ENCODE assay signal across 8 cellular contexts in the genomic region with DNA sequence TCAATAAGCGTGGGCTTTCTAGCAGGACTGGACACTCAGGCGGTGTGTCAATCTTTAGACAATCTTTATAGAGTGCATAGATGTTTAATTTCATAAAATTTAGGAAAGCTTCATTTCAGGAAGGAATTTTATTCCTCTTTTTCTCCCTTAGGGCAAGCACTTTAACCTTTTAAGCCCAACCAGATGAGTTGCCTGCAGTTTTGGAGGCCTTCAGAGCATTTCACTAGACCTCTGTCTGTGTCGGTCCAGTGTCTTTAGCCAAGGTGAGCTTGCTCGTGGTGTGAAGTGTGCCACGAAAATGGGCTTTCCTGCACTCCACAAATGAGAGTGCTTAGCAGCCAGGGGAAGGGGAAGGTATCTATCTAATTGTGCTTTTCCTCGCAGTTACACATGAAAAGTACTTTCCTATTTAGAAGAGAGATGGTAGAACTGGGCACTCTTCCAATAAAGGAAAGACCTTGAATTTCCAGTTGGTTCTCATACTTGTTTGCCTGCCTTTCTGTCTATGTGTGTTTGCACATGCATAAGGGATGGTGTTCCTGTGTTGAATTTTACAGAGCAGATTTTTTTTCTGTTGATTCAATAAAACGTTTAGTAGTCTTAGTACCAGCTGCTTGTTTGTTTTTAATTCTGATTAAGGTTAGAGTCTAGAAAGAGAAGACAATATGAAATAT. TPM values are rescaled to one million over a fixed set of nuclear protein-coding genes. Genes with fewer than 3 reads are reported as not detected.
A peak's percentile ranks its signal among the peaks of the same experiment; 100 is the strongest.
DNase-seq lines count a peak whose midpoint lies in the region; ATAC-seq and TF ChIP-seq lines count a peak whose summit lies in the region.

No MANE protein-coding gene starts in this region.

- no peaks in the 10 kb centered on the region for H3F3A ChIP-seq in GM23248 (ENCODE audit: insufficient read depth)

- no peak for ATAC-seq in left colon

- H3K9me3 ChIP-seq in GM23248 (ENCODE audit: low read depth) = no peaks in the 10 kb centered on the region

- no peaks in the 10 kb centered on the region for H4K20me1 ChIP-seq in GM23248 (ENCODE audit: insufficient read depth)

- H3K27me3 ChIP-seq in GM23248 (replicated peaks; ENCODE audit: insufficient read depth) = no peaks in the 10 kb centered on the region

- DNase-seq in GM23248 = no peak
- DNase-seq in NCI-H748 treated with DMSO at 0.1 percent for 48 hours (lab: John Stamatoyannopoulos, UW) = peak; percentile 76
- peak; percentile 29 for DNase-seq in epithelial cell of prostate (ENCODE audit: low read depth, low spot score)
- DNase-seq in retinal pigment epithelial cell (ENCODE audit: low read depth) = no peak
- DNase-seq in effector CD8-positive, alpha-beta T cell (lab: John Stamatoyannopoulos, UW) = no peak
- no peak for DNase-seq in 8988T
- no peak for DNase-seq in left colon
- DNase-seq in SK-N-DZ (ENCODE audit: low spot score) = no peak

- TF ChIP-seq CTCF in retinal pigment epithelial cell (conservative IDR thresholded peaks at IDR 0.05; ENCODE audit: low read depth, low read length) = no peak

- peaks cover 6% of the 10 kb centered on the region; the same call in 1 of the 2 replicates for H3K9me2 ChIP-seq in GM23248 (ENCODE audit: insufficient read depth)

- intact Hi-C loops in left colon (cut with DNase I, micrococcal nuclease) = no loop called here

- no peaks in the 10 kb centered on the region for H3K36me3 ChIP-seq in GM23248 (ENCODE audit: low read depth)

- no peak overlapping the region for H3K27ac ChIP-seq in GM23248
- H3K27ac ChIP-seq in epithelial cell of prostate = no peak overlapping the region

- H3K79me2 ChIP-seq in GM23248 (ENCODE audit: insufficient read depth) = no peaks in the 10 kb centered on the region

- H2AFZ ChIP-seq in GM23248 = peak overlapping the region; percentile 96; the same call in 1 of the 2 replicates

- in situ Hi-C loops in GM23248 (cut with MboI) = no loop called here

- WGBS in GM23248 (ENCODE audit: low coverage in 1 of 2, low lambda C conversion rate in 2 of 2, missing lambda C conversion rate in 2 of 2), 2 experiments = 75 to 77% methylated on average over 7 of the region's 7 CpGs

- H3K9ac ChIP-seq in GM23248 = no peak overlapping the region

- H3K4me3 ChIP-seq in GM23248 (peak overlapping the region; percentile 81), retinal pigment epithelial cell (ENCODE audit: low read length) (peak overlapping the region; percentile 84)

- no peaks in the 10 kb centered on the region for H3K4me1 ChIP-seq in GM23248 (ENCODE audit: insufficient read depth)

- peak overlapping the region; percentile 70 for H3K4me2 ChIP-seq in GM23248 (ENCODE audit: unreplicated experiment)

RNA-seq across cellular contexts. Expression of a gene that starts 53.6 kb away (rescaled TPM):
- total RNA-seq in GM23248 (2014; rRNA removed; shearing (Covaris generic)) = not detected in 2 replicates
- not detected in 2 replicates for polyA plus RNA-seq in GM23248 (2016; fragmentation: Nextera tagmentation; extraction: Ambion mirVana)
- not detected for total RNA-seq in left colon
- polyA plus RNA-seq in SK-N-DZ (2014; cell fraction: cytosol; rRNA removed) = not detected in 2 replicates
- polyA plus RNA-seq in SK-N-DZ (2014; cell fraction: nucleus; rRNA removed) = not detected in 2 replicates

Comparison
In these comparisons a context has a peak if more than half of its experiments do, and no peak if none do; other contexts are left out.
1. DNase-seq: peak in NCI-H748 treated with DMSO at 0.1 percent for 48 hours (single experiment) and epithelial cell of prostate (single experiment); none in GM23248 (single experiment), retinal pigment epithelial cell (single experiment), effector CD8-positive, alpha-beta T cell (single experiment), 8988T (single experiment), left colon (0 of 2) and SK-N-DZ (single experiment).